In genomic region chr13:87669379-87669978, GRCh38 we compare ENCODE assay signal across 9 cellular contexts. TPM values are rescaled to one million over a fixed set of nuclear protein-coding genes. Genes with fewer than 3 reads are reported as not detected.
DNase-seq lines count a peak whose midpoint lies in the region; ATAC-seq and TF ChIP-seq lines count a peak whose summit lies in the region.
"Had no signal": no experiment of that assay in that cellular context is flagged by ENCODE, and none has a peak within 500 bp of the region (broad histone marks: within the 10 kb centered on the region; RNA-seq: fewer than 3 reads in every experiment).

No MANE protein-coding gene starts in this region.

- POLR2A ChIA-PET in activated CD4-positive, alpha-beta T cell treated with anti-CD3 and anti-CD28 coated beads for 36 hours (lab: Charles Lee) = no interaction called here
- POLR2A ChIA-PET in PC-9 (lab: Charles Lee; ENCODE audit: unreplicated experiment) = no interaction called here

- no TSS peak for BruUV-seq in PC-9 (replicated peaks; lab: Mats Ljungman, UMichigan)

- DNase-seq in activated CD4-positive, alpha-beta T cell treated with anti-CD3 and anti-CD28 coated beads for 36 hours = peak; percentile 21
- no peak for DNase-seq in activated CD4-positive, alpha-beta T cell treated with anti-CD3 and anti-CD28 coated beads for 1 hour
- DNase-seq in PC-9 (peak in 1 of 2 experiments; percentile 43), fibroblast of pulmonary artery (ENCODE audit: low read depth) (peak; percentile 42), HuH-7 (ENCODE audit: low spot score) (no peak)

- H3K36me3 ChIP-seq in PC-9 (ENCODE audit: low read depth) = no peaks in the 10 kb centered on the region

- H3K9me3 ChIP-seq in PC-9 (ENCODE audit: insufficient read depth, low read depth) = no peaks in the 10 kb centered on the region

- H3K4me1 ChIP-seq in PC-9 (replicated peaks; ENCODE audit: insufficient read depth) = 0 out of 2 replicates have a peak, but pooled peaks cover 4% of the 10 kb centered on the region

- no peak overlapping the region for H3K27ac Mint-ChIP-seq in activated CD4-positive, alpha-beta T cell treated with anti-CD3 and anti-CD28 coated beads for 36 hours

- TF ChIP-seq CTCF in PC-9 (conservative IDR thresholded peaks at IDR 0.05) = peak; percentile 69
- TF ChIP-seq CTCF in fibroblast of pulmonary artery (IDR thresholded peaks at IDR 0.05; ENCODE audit: low read length, missing control alignments) = peak; percentile 64

- H3K4me3 ChIP-seq in PC-9 (no peak overlapping the region), fibroblast of pulmonary artery (replicated peaks; ENCODE audit: low read depth, low read length) (no peak overlapping the region)
- H3K4me3 ChIP-seq: skin epidermis had no signal

- no peak overlapping the region for H3K4me3 Mint-ChIP-seq in activated CD4-positive, alpha-beta T cell treated with anti-CD3 and anti-CD28 coated beads for 36 hours

- no peaks in the 10 kb centered on the region for H4K20me1 ChIP-seq in PC-9 (ENCODE audit: insufficient read depth)

- H3K27ac ChIP-seq in PC-9 = no peak overlapping the region
- H3K27ac ChIP-seq: skin epidermis had no signal

- no peaks in the 10 kb centered on the region for H3K79me2 ChIP-seq in PC-9 (ENCODE audit: low read depth)

- H3F3A ChIP-seq in PC-9 (ENCODE audit: insufficient read depth, low read depth) = no peaks in the 10 kb centered on the region

- no peak overlapping the region for H3K4me2 ChIP-seq in PC-9

- intact Hi-C loops in activated CD4-positive, alpha-beta T cell treated with anti-CD3 and anti-CD28 coated beads for 36 hours (cut with DNase I, micrococcal nuclease) = loop anchor here (5.0 kb wide), 1 partner anchor 797 kb away; no protein-coding TSS in a partner anchor
- intact Hi-C loops in PC-9 (cut with micrococcal nuclease; ENCODE audit: unreplicated experiment) = loop anchor here (10.0 kb wide), 1 partner anchor 415 kb away; no protein-coding TSS in a partner anchor

- peaks cover 23% of the 10 kb centered on the region for H3K4me1 Mint-ChIP-seq in activated CD4-positive, alpha-beta T cell treated with anti-CD3 and anti-CD28 coated beads for 36 hours

- no peaks in the 10 kb centered on the region for H3K9me2 ChIP-seq in PC-9 (ENCODE audit: insufficient read depth)

- ATAC-seq in activated CD4-positive, alpha-beta T cell treated with anti-CD3 and anti-CD28 coated beads for 36 hours = no peak
- ATAC-seq in HG03565 (IDR thresholded peaks at IDR 0.05; ENCODE audit: unreplicated experiment) = peak; percentile 48
- ATAC-seq in GM18858 (IDR thresholded peaks at IDR 0.05; ENCODE audit: unreplicated experiment) = no peak
- ATAC-seq in HG03571 (IDR thresholded peaks at IDR 0.05; ENCODE audit: unreplicated experiment) = no peak

- no peak overlapping the region for H2AFZ ChIP-seq in PC-9

- CTCF ChIA-PET in activated CD4-positive, alpha-beta T cell treated with anti-CD3 and anti-CD28 coated beads for 36 hours (lab: Charles Lee) = no interaction called here
- CTCF ChIA-PET in PC-9 (lab: Charles Lee) = no interaction called here

- no peaks in the 10 kb centered on the region for H3K27me3 ChIP-seq in PC-9 (ENCODE audit: insufficient read depth, low read depth)

- peaks cover 31% of the 10 kb centered on the region for H3K27me3 Mint-ChIP-seq in activated CD4-positive, alpha-beta T cell treated with anti-CD3 and anti-CD28 coated beads for 36 hours

- no peaks in the 10 kb centered on the region for H3K9me3 Mint-ChIP-seq in activated CD4-positive, alpha-beta T cell treated with anti-CD3 and anti-CD28 coated beads for 36 hours (ENCODE audit: low read depth)

- no peaks in the 10 kb centered on the region for H3K36me3 Mint-ChIP-seq in activated CD4-positive, alpha-beta T cell treated with anti-CD3 and anti-CD28 coated beads for 36 hours (ENCODE audit: low read depth)

RNA-seq across cellular contexts. Expression of gene SLITRK5, which starts 1.7 kb away (rescaled TPM):
- not detected for total RNA-seq in activated CD4-positive, alpha-beta T cell treated with anti-CD3 and anti-CD28 coated beads for 36 hours
- total RNA-seq in PC-9 (2021) = 0.20 and 0.25 TPM in 2 replicates

Comparison
In these comparisons a context has a peak if more than half of its experiments do, and no peak if none do; other contexts are left out.
1. DNase-seq: peak in activated CD4-positive, alpha-beta T cell treated with anti-CD3 and anti-CD28 coated beads for 36 hours (single experiment) and fibroblast of pulmonary artery (single experiment); none in activated CD4-positive, alpha-beta T cell treated with anti-CD3 and anti-CD28 coated beads for 1 hour (single experiment) and HuH-7 (single experiment).